Comparison of ENCODE assay signal across 7 cellular contexts in the genomic region with DNA sequence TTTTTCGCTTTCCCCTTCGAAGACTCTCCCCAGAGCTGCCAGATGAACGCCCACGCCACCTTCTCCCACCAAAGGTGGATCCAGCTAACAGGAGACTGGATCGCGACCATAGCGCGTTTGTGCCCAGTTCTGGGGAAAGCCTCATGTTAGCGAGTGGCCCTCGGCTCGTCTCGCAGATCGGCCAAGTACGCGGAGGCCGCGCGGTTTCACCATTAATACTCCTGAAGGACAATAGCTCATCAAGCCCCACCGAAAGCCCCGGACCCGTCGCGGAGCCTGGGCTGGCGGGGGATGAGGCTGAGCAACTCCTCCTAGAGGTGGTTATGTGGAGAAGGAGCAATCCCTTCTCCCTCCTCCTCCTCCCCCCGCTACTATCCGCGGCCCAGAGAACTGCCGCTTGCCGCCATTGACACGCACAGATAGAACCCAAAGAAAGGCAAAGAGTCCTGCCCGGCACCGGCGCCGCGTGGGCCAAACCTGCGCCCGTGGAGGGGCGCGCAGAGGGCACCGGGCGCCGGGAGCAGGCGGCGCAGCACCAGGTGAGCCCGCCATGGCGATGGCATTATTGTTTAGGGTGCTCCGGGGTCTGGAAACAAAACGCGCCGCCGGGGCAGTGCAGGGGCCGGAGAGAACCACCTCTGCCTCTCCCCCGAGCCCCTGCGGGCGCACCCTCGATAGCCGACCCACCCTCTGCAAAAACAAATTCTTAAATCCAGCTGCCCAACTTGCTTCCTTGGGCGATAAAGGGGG. TPM values are rescaled to one million over a fixed set of nuclear protein-coding genes. Genes with fewer than 3 reads are reported as not detected.
A peak's percentile ranks its signal among the peaks of the same experiment; 100 is the strongest.
DNase-seq lines count a peak whose midpoint lies in the region; ATAC-seq lines count a peak whose summit lies in the region.

A gene (plus strand): TSS at position 385 of the 750 bp plus-strand sequence. CDS start 22,813 bp downstream, outside the sequence.

- peaks cover 9% of the 10 kb centered on the region for H3K4me1 Mint-ChIP-seq in activated naive CD8-positive, alpha-beta T cell treated with anti-CD3 and anti-CD28 coated beads, Interleukin-2, amount 50 U/mL, for 24 hours

- H3K9me3 ChIP-seq in neuronal stem cell (replicated peaks in 1 of 2; ENCODE audit: control insufficient read depth in 2 of 2, insufficient read depth in 1 of 2, low read depth in 1 of 2, low read length in 2 of 2): no peaks in the 10 kb centered on the region

- no CpG with 5 or more reads among the region's 58 CpGs for WGBS in neuronal stem cell (ENCODE audit: extremely low coverage in 2 of 2, insufficient read length in 2 of 2, insufficient replicate concordance in 1 of 2), 2 donors

- peaks cover 46% of the 10 kb centered on the region for H3K27me3 Mint-ChIP-seq in activated naive CD8-positive, alpha-beta T cell treated with anti-CD3 and anti-CD28 coated beads, Interleukin-2, amount 50 U/mL, for 24 hours

- peak within 1 kb of the TSS; percentile 56 for H2BK15ac ChIP-seq in neuronal stem cell (ENCODE audit: low read length)

- no peaks in the 10 kb centered on the region for H3K36me3 Mint-ChIP-seq in activated naive CD8-positive, alpha-beta T cell treated with anti-CD3 and anti-CD28 coated beads, Interleukin-2, amount 50 U/mL, for 24 hours (ENCODE audit: low read depth)

- no peak within 1 kb of the TSS for H3K4ac ChIP-seq in neuronal stem cell (ENCODE audit: low read length)

- peak within 1 kb of the TSS; percentile 88 for H2BK12ac ChIP-seq in neuronal stem cell (ENCODE audit: low read length)

- peaks cover 0 to 23% of the 10 kb centered on the region in 2 donors for H3K36me3 ChIP-seq in neuronal stem cell (replicated peaks in 1 of 2; ENCODE audit: control insufficient read depth in 2 of 2, insufficient read depth in 2 of 2, low read length in 2 of 2)

- peak within 1 kb of the TSS; percentile 97 for H2BK5ac ChIP-seq in neuronal stem cell (ENCODE audit: low read length)

- peak within 1 kb of the TSS; percentile 94 for H3K9ac ChIP-seq in neuronal stem cell (ENCODE audit: low read depth, low read length, poor library complexity)

- peak; percentile 44 for ATAC-seq in activated naive CD8-positive, alpha-beta T cell treated with anti-CD3 and anti-CD28 coated beads, Interleukin-2, amount 50 U/mL, for 24 hours
- ATAC-seq in Right ventricle myocardium inferior (peak; percentile 91), GM19328 (IDR thresholded peaks at IDR 0.05; ENCODE audit: unreplicated experiment) (no peak)

- peak within 1 kb of the TSS; percentile 68 for H3K27ac ChIP-seq in neuronal stem cell (replicated peaks; ENCODE audit: low read length)

- peak within 1 kb of the TSS; percentile 91 for H2AFZ ChIP-seq in neuronal stem cell (ENCODE audit: low read length)

- peak within 1 kb of the TSS; percentile 94 for H2BK120ac ChIP-seq in neuronal stem cell (ENCODE audit: low read depth, low read length)

- peak within 1 kb of the TSS; percentile 57 for H4K8ac ChIP-seq in neuronal stem cell (ENCODE audit: low read depth, low read length)

- peaks cover 9% of the 10 kb centered on the region for H3K79me1 ChIP-seq in neuronal stem cell (ENCODE audit: low read depth, low read length)

- H3K23ac ChIP-seq in neuronal stem cell (ENCODE audit: low read depth, low read length, poor library complexity): peak within 1 kb of the TSS; percentile 70

- intact Hi-C loops in Right ventricle myocardium inferior (cut with DNase I): no loop called here

- peak; percentile 65 to 66 for DNase-seq in NCI-H2081 (lab: John Stamatoyannopoulos, UW)
- peak; percentile 12 for DNase-seq in activated naive CD8-positive, alpha-beta T cell treated with anti-CD3 and anti-CD28 coated beads, Interleukin-2, amount 50 U/mL, for 24 hours
- peak; percentile 66 for DNase-seq in Right ventricle myocardium inferior (ENCODE audit: missing footprints)
- peak; percentile 77 for DNase-seq in neuronal stem cell (ENCODE audit: low spot score)
- DNase-seq in central memory CD4-positive, alpha-beta T cell: no peak

- no peaks in the 10 kb centered on the region for H3K27me3 ChIP-seq in neuronal stem cell (ENCODE audit: control insufficient read depth in 3 of 3, insufficient read depth in 3 of 3, low read depth in 1 of 3, low read length in 3 of 3)

- H3K4me3 Mint-ChIP-seq in activated naive CD8-positive, alpha-beta T cell treated with anti-CD3 and anti-CD28 coated beads, Interleukin-2, amount 50 U/mL, for 24 hours: peak within 1 kb of the TSS; percentile 78

- H3K9me3 Mint-ChIP-seq in activated naive CD8-positive, alpha-beta T cell treated with anti-CD3 and anti-CD28 coated beads, Interleukin-2, amount 50 U/mL, for 24 hours: no peaks in the 10 kb centered on the region

- peak within 1 kb of the TSS; percentile 76 for H3K4me2 ChIP-seq in neuronal stem cell (ENCODE audit: insufficient read depth, low read length, poor library complexity, severe bottlenecking)

- peak within 1 kb of the TSS; percentile 55 for H3K4me3 ChIP-seq in GM08714 (ENCODE audit: low read length)
- H3K4me3 ChIP-seq in neuronal stem cell (ENCODE audit: low read length in 2 of 2): peak within 1 kb of the TSS; percentile 86 to 95

- H2AK5ac ChIP-seq in neuronal stem cell (ENCODE audit: low read depth, low read length): peak within 1 kb of the TSS; percentile 71

- peaks cover 8 to 15% of the 10 kb centered on the region in 2 donors for H3K4me1 ChIP-seq in neuronal stem cell (ENCODE audit: control insufficient read depth in 2 of 2, insufficient read depth in 1 of 2, low read depth in 1 of 2, low read length in 2 of 2)

- peak within 1 kb of the TSS; percentile 74 for H3K14ac ChIP-seq in neuronal stem cell (ENCODE audit: low read length)

- H3K27ac Mint-ChIP-seq in activated naive CD8-positive, alpha-beta T cell treated with anti-CD3 and anti-CD28 coated beads, Interleukin-2, amount 50 U/mL, for 24 hours: no peak within 1 kb of the TSS

- H4K91ac ChIP-seq in neuronal stem cell (ENCODE audit: low read depth, low read length, poor library complexity): peak within 1 kb of the TSS; percentile 41

- H3K18ac ChIP-seq in neuronal stem cell (ENCODE audit: low read length): peak within 1 kb of the TSS; percentile 97

RNA-seq across cellular contexts. Expression of the gene that starts here (rescaled TPM):
- total RNA-seq in Right ventricle myocardium inferior: 14.8 TPM
- 208 TPM for polyA plus RNA-seq in neuronal stem cell (2013, experiment 1 of 2)
- 208 TPM for polyA plus RNA-seq in neuronal stem cell (2013, experiment 2 of 2)
